In the genomic region with DNA sequence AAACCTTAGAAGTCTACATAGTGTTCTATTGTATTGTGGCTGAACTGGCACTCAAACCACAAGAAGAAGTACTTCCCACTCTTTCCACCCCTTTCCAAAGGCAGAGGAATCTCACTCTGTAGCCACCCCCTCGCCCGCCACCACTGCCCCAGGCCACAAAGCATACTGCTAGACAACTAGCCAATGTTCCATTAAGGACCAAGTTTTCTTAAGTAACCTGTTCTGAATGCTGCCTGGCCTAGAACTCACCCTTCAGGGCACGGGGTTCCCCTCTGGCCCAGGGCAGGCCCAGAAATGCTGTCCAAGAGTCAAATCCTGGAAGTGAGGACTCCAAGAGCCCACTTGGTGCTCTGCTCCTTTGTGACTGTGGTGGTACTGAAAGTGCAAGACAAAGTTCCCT, we compare ENCODE assay signal across 23 cellular contexts. TPM values are rescaled to one million over a fixed set of nuclear protein-coding genes. Genes with fewer than 3 reads are reported as not detected.
"Had no signal": no experiment of that assay in that cellular context is flagged by ENCODE, and none has a peak within 500 bp of the region (broad histone marks: within the 10 kb centered on the region; RNA-seq: fewer than 3 reads in every experiment).

No MANE protein-coding gene starts in this region.

- H3K27ac ChIP-seq: colonic mucosa, esophagus muscularis mucosa, foreskin keratinocyte, gastroesophageal sphincter, heart right ventricle, left lung, lower lobe of right lung had no signal

- H3K9me3 ChIP-seq: colonic mucosa, lower lobe of right lung, mucosa of descending colon had no signal

- FAIRE-seq: endothelial cell of umbilical vein, frontal cortex, islet of Langerhans had no signal

- H3K4me1 ChIP-seq: colonic mucosa, esophagus muscularis mucosa, foreskin keratinocyte, gastroesophageal sphincter, heart right ventricle, left lung, lower lobe of right lung had no signal

- DNase-seq: colonic mucosa; cortex of kidney; effector CD4-positive, alpha-beta T cell; effector memory CD4-positive, alpha-beta T cell; foreskin keratinocyte; heart right ventricle; hippocampal formation; left cardiac atrium; left lung; left ventricle myocardium superior; lower lobe of right lung; mesenchymal stem cell; mucosa of descending colon; naive B cell had no signal

- H3K36me3 Mint-ChIP-seq: mesothelial cell of epicardium had no signal

- H3K4me3 Mint-ChIP-seq: dendritic cell treated with granulocyte-macrophage colony-stimulating factor and Interleukin-4, amounts not matched to agents 40 ng/mL and 50 ng/mL, for 4 days; mesothelial cell of epicardium; naive B cell had no signal

- H3K27ac Mint-ChIP-seq: dendritic cell treated with granulocyte-macrophage colony-stimulating factor and Interleukin-4, amounts not matched to agents 40 ng/mL and 50 ng/mL, for 4 days; mesothelial cell of epicardium had no signal

- H3K4me3 ChIP-seq: colonic mucosa, esophagus muscularis mucosa, gastroesophageal sphincter, heart right ventricle, left lung, lower lobe of right lung, mucosa of descending colon had no signal

- H3K9me3 Mint-ChIP-seq: dendritic cell treated with granulocyte-macrophage colony-stimulating factor and Interleukin-4, amounts not matched to agents 40 ng/mL and 50 ng/mL, for 4 days had no signal

- ATAC-seq: foreskin keratinocyte, gastroesophageal sphincter, heart right ventricle, left cardiac atrium, left lung, left ventricle myocardium superior, lower lobe of right lung, mucosa of descending colon had no signal

- H3K4me1 Mint-ChIP-seq: mesothelial cell of epicardium, naive B cell had no signal

- H3K27me3 ChIP-seq: colonic mucosa, esophagus muscularis mucosa, gastroesophageal sphincter, heart right ventricle, left lung had no signal

- H3K36me3 ChIP-seq: colonic mucosa, esophagus muscularis mucosa, gastroesophageal sphincter, heart right ventricle, left lung, lower lobe of right lung had no signal

RNA-seq across cellular contexts. Expression of a gene that starts 15.7 kb away (rescaled TPM):
- total RNA-seq: dermis microvascular lymphatic vessel endothelial cell, endothelial cell of umbilical vein, lung microvascular endothelial cell had no signal
- polyA plus RNA-seq: endothelial cell of umbilical vein had no signal
